ENCODE assay signal across 2 cellular contexts in genomic region chr1:61853545-61853944, GRCh38.
TF ChIP-seq lines count a peak whose summit lies in the region.

No MANE protein-coding gene starts in this region.

TF ChIP-seq in A549, 52 proteins besides CTCF, POLR2A, EP300 and RAD21 (continued from another document):
- TF ChIP-seq, protein P1, sequence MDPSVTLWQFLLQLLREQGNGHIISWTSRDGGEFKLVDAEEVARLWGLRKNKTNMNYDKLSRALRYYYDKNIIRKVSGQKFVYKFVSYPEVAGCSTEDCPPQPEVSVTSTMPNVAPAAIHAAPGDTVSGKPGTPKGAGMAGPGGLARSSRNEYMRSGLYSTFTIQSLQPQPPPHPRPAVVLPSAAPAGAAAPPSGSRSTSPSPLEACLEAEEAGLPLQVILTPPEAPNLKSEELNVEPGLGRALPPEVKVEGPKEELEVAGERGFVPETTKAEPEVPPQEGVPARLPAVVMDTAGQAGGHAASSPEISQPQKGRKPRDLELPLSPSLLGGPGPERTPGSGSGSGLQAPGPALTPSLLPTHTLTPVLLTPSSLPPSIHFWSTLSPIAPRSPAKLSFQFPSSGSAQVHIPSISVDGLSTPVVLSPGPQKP (IDR thresholded peaks at IDR 0.05; ENCODE audit: low read depth, low read length): no peak
- TF ChIP-seq SREBF2 (IDR thresholded peaks at IDR 0.05) (no peak), RARB (CRISPR knock-in tag; IDR thresholded peaks at IDR 0.05) (no peak), RNF2 (IDR thresholded peaks at IDR 0.05; ENCODE audit: borderline replicate concordance, low read depth) (no peak), CHD2 (IDR thresholded peaks at IDR 0.05; ENCODE audit: low read length, partially characterized antibody) (no peak), BHLHE40 (IDR thresholded peaks at IDR 0.05; ENCODE audit: low read depth, low read length) (no peak)

TF ChIP-seq in HEK293, 187 proteins besides CTCF, POLR2A, EP300 and RAD21 (continued from another document):
- TF ChIP-seq ZBTB11 (tag by site-specific recombination; conservative IDR thresholded peaks at IDR 0.05; ENCODE audit: low read depth) (no peak), FEZF1 (tag by site-specific recombination; IDR thresholded peaks at IDR 0.05) (peak; percentile 35; the same call in 1 of the 2 replicates), ZNF624 (tag by site-specific recombination; IDR thresholded peaks at IDR 0.05) (no peak), ZNF473 (tag by site-specific recombination; IDR thresholded peaks at IDR 0.05) (no peak), PRDM6 (tag by site-specific recombination; IDR thresholded peaks at IDR 0.05) (peak; percentile 86), ZNF391 (tag by site-specific recombination; IDR thresholded peaks at IDR 0.05; ENCODE audit: borderline replicate concordance, low read depth) (no peak), ZNF654 (tag by site-specific recombination; IDR thresholded peaks at IDR 0.05; ENCODE audit: low read depth) (peak; percentile 37), ZNF292 (tag by site-specific recombination; IDR thresholded peaks at IDR 0.05; ENCODE audit: borderline replicate concordance, low read depth) (no peak), PRDM1 (tag by site-specific recombination; IDR thresholded peaks at IDR 0.05) (no peak), ZNF114 (tag by site-specific recombination; IDR thresholded peaks at IDR 0.05) (no peak), ZNF214 (tag by site-specific recombination; IDR thresholded peaks at IDR 0.05; ENCODE audit: borderline replicate concordance) (no peak)
- TF ChIP-seq, protein P2, sequence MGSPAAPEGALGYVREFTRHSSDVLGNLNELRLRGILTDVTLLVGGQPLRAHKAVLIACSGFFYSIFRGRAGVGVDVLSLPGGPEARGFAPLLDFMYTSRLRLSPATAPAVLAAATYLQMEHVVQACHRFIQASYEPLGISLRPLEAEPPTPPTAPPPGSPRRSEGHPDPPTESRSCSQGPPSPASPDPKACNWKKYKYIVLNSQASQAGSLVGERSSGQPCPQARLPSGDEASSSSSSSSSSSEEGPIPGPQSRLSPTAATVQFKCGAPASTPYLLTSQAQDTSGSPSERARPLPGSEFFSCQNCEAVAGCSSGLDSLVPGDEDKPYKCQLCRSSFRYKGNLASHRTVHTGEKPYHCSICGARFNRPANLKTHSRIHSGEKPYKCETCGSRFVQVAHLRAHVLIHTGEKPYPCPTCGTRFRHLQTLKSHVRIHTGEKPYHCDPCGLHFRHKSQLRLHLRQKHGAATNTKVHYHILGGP (tag by site-specific recombination; IDR thresholded peaks at IDR 0.05): no peak
